26 cellular contexts compared by ENCODE assay signal in the genomic region with DNA sequence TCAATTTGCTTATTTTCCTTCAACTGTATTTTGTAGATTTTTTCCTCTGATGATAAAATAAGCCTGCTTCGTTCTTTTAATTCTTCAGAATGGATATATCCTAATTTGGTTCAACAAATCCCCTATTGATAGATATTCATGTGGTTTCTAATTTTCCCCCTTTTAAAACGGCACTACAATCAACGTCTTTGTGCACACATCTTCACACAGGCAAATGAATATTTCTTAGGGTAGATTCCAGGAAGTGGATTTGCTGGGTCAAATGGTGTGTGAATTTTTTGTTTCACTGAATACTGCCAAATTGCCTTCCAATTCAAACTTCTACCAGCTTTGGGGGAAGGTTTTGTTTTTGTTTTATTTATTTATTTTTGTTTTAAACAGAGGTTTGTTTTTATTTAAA.
"Had no signal": no experiment of that assay in that cellular context is flagged by ENCODE, and none has a peak within 500 bp of the region (broad histone marks: within the 10 kb centered on the region; RNA-seq: fewer than 3 reads in every experiment).

No MANE protein-coding gene starts in this region.

- H3K4me3 Mint-ChIP-seq: activated CD4-positive, alpha-beta memory T cell treated with anti-CD3 and anti-CD28 coated beads, Interleukin-2, amount 10 ng/mL, durations not matched to agents 7 days and 5 days; activated CD4-positive, alpha-beta T cell treated with anti-CD3 and anti-CD28 coated beads for 36 hours; activated naive CD4-positive, alpha-beta T cell treated with anti-CD3 and anti-CD28 coated beads, Interleukin-2, amount 10 ng/mL, durations not matched to agents 7 days and 5 days; activated naive CD8-positive, alpha-beta T cell treated with anti-CD3 and anti-CD28 coated beads for 36 hours; activated T-helper 17 cell treated with anti-CD3 and anti-CD28 coated beads, Interleukin-2, amount 50 U/mL, for 72 hours had no signal

- H3K9ac ChIP-seq: SK-N-SH had no signal

- H3K36me3 ChIP-seq: adrenal gland, WERI-Rb-1 had no signal

- H3K27ac Mint-ChIP-seq: activated CD4-positive, alpha-beta memory T cell treated with anti-CD3 and anti-CD28 coated beads, Interleukin-2, amount 10 ng/mL, durations not matched to agents 7 days and 5 days; activated CD4-positive, alpha-beta T cell treated with anti-CD3 and anti-CD28 coated beads for 36 hours; activated naive CD4-positive, alpha-beta T cell treated with anti-CD3 and anti-CD28 coated beads, Interleukin-2, amount 10 ng/mL, durations not matched to agents 7 days and 5 days; activated naive CD8-positive, alpha-beta T cell treated with anti-CD3 and anti-CD28 coated beads for 36 hours had no signal

- H3K4me2 ChIP-seq: SK-N-SH had no signal

- H3K27me3 ChIP-seq: adrenal gland had no signal

- DNase-seq: activated CD4-positive, alpha-beta memory T cell treated with anti-CD3 and anti-CD28 coated beads, Interleukin-2, amount 10 ng/mL, durations not matched to agents 7 days and 5 days; activated CD4-positive, alpha-beta T cell treated with anti-CD3 and anti-CD28 coated beads for 36 hours; activated CD4-positive, alpha-beta T cell treated with anti-CD3 and anti-CD28 coated beads, Interleukin-2, amount 50 U/mL, for 1 hour; activated gamma-delta T cell; activated naive CD4-positive, alpha-beta T cell treated with anti-CD3 and anti-CD28 coated beads, Interleukin-2, amount 10 ng/mL, durations not matched to agents 7 days and 5 days; activated naive CD8-positive, alpha-beta T cell treated with anti-CD3 and anti-CD28 coated beads for 36 hours; activated T-cell treated with anti-CD3 and anti-CD28 coated beads for 4 hours; activated T-cell treated with anti-CD3 and anti-CD28 coated beads, Interleukin-2, amount 50 U/mL, for 48 hours; adrenal gland; cerebellar nuclear complex; Kasumi-1; NCI-H1092; NCI-H1417; NCI-H1930; NCI-H2171; NCI-H226; NCI-H526 treated with DMSO at 0.1 percent for 48 hours; NCI-H82; OCI-M1; SHP77 treated with DMSO at 0.1 percent for 48 hours; SK-N-SH; T-helper 1 cell; WERI-Rb-1 had no signal

- FAIRE-seq: K562, RCC 7860 had no signal

- H3K27ac ChIP-seq: adrenal gland, WERI-Rb-1 had no signal

- ATAC-seq: activated CD4-positive, alpha-beta T cell treated with anti-CD3 and anti-CD28 coated beads for 36 hours; activated T-helper 17 cell treated with anti-CD3 and anti-CD28 coated beads, Interleukin-2, amount 50 U/mL, for 72 hours; K562 had no signal

- H3K4me3 ChIP-seq: adrenal gland, K562 had no signal

- H3K4me1 ChIP-seq: adrenal gland had no signal

- H3K27me3 Mint-ChIP-seq: activated CD4-positive, alpha-beta memory T cell treated with anti-CD3 and anti-CD28 coated beads, Interleukin-2, amount 10 ng/mL, durations not matched to agents 7 days and 5 days; activated CD4-positive, alpha-beta T cell treated with anti-CD3 and anti-CD28 coated beads for 36 hours; activated naive CD8-positive, alpha-beta T cell treated with anti-CD3 and anti-CD28 coated beads for 36 hours; activated T-helper 17 cell treated with anti-CD3 and anti-CD28 coated beads, Interleukin-2, amount 50 U/mL, for 72 hours had no signal

- H3K9me3 Mint-ChIP-seq: activated CD4-positive, alpha-beta memory T cell treated with anti-CD3 and anti-CD28 coated beads, Interleukin-2, amount 10 ng/mL, durations not matched to agents 7 days and 5 days; activated T-helper 17 cell treated with anti-CD3 and anti-CD28 coated beads, Interleukin-2, amount 50 U/mL, for 72 hours had no signal

- H3K9me3 ChIP-seq: adrenal gland, SK-N-SH had no signal
